22 cellular contexts compared by ENCODE assay signal in genomic region chr1:4118746-4119515, GRCh38.
A peak's percentile ranks its signal among the peaks of the same experiment; 100 is the strongest.
DNase-seq lines count a peak whose midpoint lies in the region; ATAC-seq and TF ChIP-seq lines count a peak whose summit lies in the region.
"Had no signal": no experiment of that assay in that cellular context is flagged by ENCODE, and none has a peak within 500 bp of the region (broad histone marks: within the 10 kb centered on the region; RNA-seq: fewer than 3 reads in every experiment).

No MANE protein-coding gene starts in this region.

- TF ChIP-seq CTCF in RWPE2 (IDR thresholded peaks at IDR 0.05; ENCODE audit: poor library complexity, severe bottlenecking) (no peak), tibial artery (IDR thresholded peaks at IDR 0.05) (no peak)

- H4K8ac ChIP-seq in neuronal stem cell (ENCODE audit: low read depth, low read length): no peak overlapping the region

- no peak overlapping the region for H2BK120ac ChIP-seq in neuronal stem cell (ENCODE audit: low read depth, low read length)

- H3K4me3 ChIP-seq in RWPE2 (ENCODE audit: severe bottlenecking) (no peak overlapping the region), neuronal stem cell (ENCODE audit: low read length in 2 of 2) (no peak overlapping the region), tibial artery (no peak overlapping the region)

- DNase-seq in NCI-H1694 treated with DMSO at 0.1 percent for 48 hours (lab: John Stamatoyannopoulos, UW): peak; percentile 3
- no peak for DNase-seq in NCI-H1694 (lab: John Stamatoyannopoulos, UW)
- DNase-seq in RWPE2 (ENCODE audit: low spot score): peak; percentile 16
- DNase-seq in neuronal stem cell (ENCODE audit: low spot score): no peak
- peak; percentile 14 to 55 for DNase-seq in tibial artery
- no peak for DNase-seq in NOMO-1 (lab: John Stamatoyannopoulos, UW; ENCODE audit: unreplicated experiment in 2 of 2)
- no peak for DNase-seq in activated CD8-positive, alpha-beta memory T cell treated with anti-CD3 and anti-CD28 coated beads, Interleukin-2, amount 50 U/mL, for 4 hours
- DNase-seq: 8988T; Calu3; CD4-positive, alpha-beta memory T cell; H7; MM.1S; NCI-H1092 treated with DMSO at 0.1 percent for 48 hours; NCI-H146; NCI-H2081 treated with DMSO at 0.1 percent for 48 hours; NCI-H510A treated with DMSO at 0.1 percent for 48 hours; NCI-H774; PC-3; RPMI8226; SIG-M5 had no signal

- H2BK12ac ChIP-seq in neuronal stem cell (ENCODE audit: low read length): no peak overlapping the region

- H3K36me3 ChIP-seq in RWPE2 (ENCODE audit: low read depth): no peaks in the 10 kb centered on the region
- no peaks in the 10 kb centered on the region for H3K36me3 ChIP-seq in neuronal stem cell (replicated peaks in 1 of 2; ENCODE audit: control insufficient read depth in 2 of 2, insufficient read depth in 2 of 2, low read length in 2 of 2)
- H3K36me3 ChIP-seq in tibial artery: no peaks in the 10 kb centered on the region

- H3K27ac ChIP-seq in RWPE2 (ENCODE audit: poor library complexity, severe bottlenecking) (no peak overlapping the region), neuronal stem cell (replicated peaks; ENCODE audit: low read length) (no peak overlapping the region), tibial artery (no peak overlapping the region)
- H3K27ac ChIP-seq: HL-60 had no signal

- H3K9me3 ChIP-seq in RWPE2 (ENCODE audit: severe bottlenecking) (no peaks in the 10 kb centered on the region), neuronal stem cell (replicated peaks in 1 of 2; ENCODE audit: control insufficient read depth in 2 of 2, insufficient read depth in 1 of 2, low read depth in 1 of 2, low read length in 2 of 2) (no peaks in the 10 kb centered on the region), tibial artery (peaks cover 0 to 1% (median 0%) of the 10 kb centered on the region in 3 donors)

- intact Hi-C loops in tibial artery (cut with DNase I; ENCODE audit: low total_unique reads): no loop called here

- H3K4ac ChIP-seq in neuronal stem cell (ENCODE audit: low read length): no peak overlapping the region

- H3K4me1 ChIP-seq in RWPE2 (ENCODE audit: insufficient read depth, poor library complexity, severe bottlenecking) (no peaks in the 10 kb centered on the region), neuronal stem cell (ENCODE audit: control insufficient read depth in 2 of 2, insufficient read depth in 1 of 2, low read depth in 1 of 2, low read length in 2 of 2) (peaks cover 0 to 8% of the 10 kb centered on the region in 2 donors), tibial artery (no peaks in the 10 kb centered on the region)

- no peak overlapping the region for H4K91ac ChIP-seq in neuronal stem cell (ENCODE audit: low read depth, low read length, poor library complexity)

- H2BK15ac ChIP-seq in neuronal stem cell (ENCODE audit: low read length): no peak overlapping the region

- H3K27me3 ChIP-seq in RWPE2 (ENCODE audit: insufficient read depth, poor library complexity, severe bottlenecking): no peaks in the 10 kb centered on the region
- H3K27me3 ChIP-seq in neuronal stem cell (ENCODE audit: control insufficient read depth in 3 of 3, insufficient read depth in 3 of 3, low read depth in 1 of 3, low read length in 3 of 3): peaks cover 0 to 5% (median 0%) of the 10 kb centered on the region in 3 experiments
- peaks cover 0 to 20% of the 10 kb centered on the region in 2 donors for H3K27me3 ChIP-seq in tibial artery

- no peak overlapping the region for H2BK5ac ChIP-seq in neuronal stem cell (ENCODE audit: low read length)

- no peak for ATAC-seq in RWPE2 (ENCODE audit: low read depth)
- no peak for ATAC-seq in GM21390 (IDR thresholded peaks at IDR 0.05; ENCODE audit: unreplicated experiment)
- ATAC-seq: PC-3 had no signal

- no peak overlapping the region for H3K14ac ChIP-seq in neuronal stem cell (ENCODE audit: low read length)

- H2AK5ac ChIP-seq in neuronal stem cell (ENCODE audit: low read depth, low read length): peak overlapping the region; percentile 4

- H3K18ac ChIP-seq in neuronal stem cell (ENCODE audit: low read length): no peak overlapping the region

- no peaks in the 10 kb centered on the region for H3K79me1 ChIP-seq in neuronal stem cell (ENCODE audit: low read depth, low read length)

- no peak overlapping the region for H3K9ac ChIP-seq in neuronal stem cell (ENCODE audit: low read depth, low read length, poor library complexity)

- WGBS in neuronal stem cell (ENCODE audit: extremely low coverage in 2 of 2, insufficient read length in 2 of 2, insufficient replicate concordance in 1 of 2), 2 donors: no CpG with 5 or more reads among the region's 12 CpGs

- no peak overlapping the region for H2AFZ ChIP-seq in neuronal stem cell (ENCODE audit: low read length)

- no peak overlapping the region for H3K4me2 ChIP-seq in neuronal stem cell (ENCODE audit: insufficient read depth, low read length, poor library complexity, severe bottlenecking)

- no peak overlapping the region for H3K23ac ChIP-seq in neuronal stem cell (ENCODE audit: low read depth, low read length, poor library complexity)

Comparison
In these comparisons a context has a peak if more than half of its experiments do, and no peak if none do; other contexts are left out.
1. DNase-seq: peak in NCI-H1694 treated with DMSO at 0.1 percent for 48 hours (single experiment), RWPE2 (single experiment) and tibial artery (2 of 2); none in NCI-H1694 (single experiment), neuronal stem cell (single experiment), NOMO-1 (0 of 2) and activated CD8-positive, alpha-beta memory T cell treated with anti-CD3 and anti-CD28 coated beads, Interleukin-2, amount 50 U/mL, for 4 hours (single experiment).